In the genomic region with DNA sequence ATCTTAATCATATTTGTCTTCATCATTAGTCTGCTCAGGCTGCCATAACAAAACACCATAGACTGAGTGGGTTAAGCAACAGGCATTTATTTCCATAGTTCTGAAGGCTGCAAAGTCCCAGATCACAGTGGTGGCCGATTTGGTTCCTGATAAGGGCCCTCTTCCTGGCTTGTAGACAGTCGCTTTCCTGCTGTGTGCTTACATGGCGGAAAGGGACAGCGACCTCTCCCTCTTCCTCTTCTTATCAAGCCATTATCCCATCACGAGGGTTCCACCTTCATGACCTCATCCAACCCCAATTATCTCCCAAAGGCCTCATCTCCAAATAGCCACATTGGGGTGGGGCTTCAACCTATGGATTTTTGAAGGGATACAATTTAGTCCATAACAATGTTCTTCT, we compare ENCODE assay signal across 34 cellular contexts.
"Had no signal": no experiment of that assay in that cellular context is flagged by ENCODE, and none has a peak within 500 bp of the region (broad histone marks: within the 10 kb centered on the region; RNA-seq: fewer than 3 reads in every experiment).

No MANE protein-coding gene starts in this region.

- H3K27me3 Mint-ChIP-seq: activated naive CD4-positive, alpha-beta T cell treated with anti-CD3 and anti-CD28 coated beads, Interleukin-2, amount 10 ng/mL, durations not matched to agents 7 days and 5 days had no signal

- ATAC-seq: activated naive CD8-positive, alpha-beta T cell treated with anti-CD3 and anti-CD28 coated beads, Interleukin-2, amount 50 U/mL, for 24 hours; Right ventricle myocardium inferior; SK-N-SH treated with all-trans-retinoic acid at 6 μM for 48 hours had no signal

- H3K9me3 Mint-ChIP-seq: activated B cell treated with CpG ODN at 0.5 μM for 24 hours; activated CD4-positive, alpha-beta memory T cell treated with anti-CD3 and anti-CD28 coated beads for 36 hours; activated naive CD4-positive, alpha-beta T cell treated with anti-CD3 and anti-CD28 coated beads, Interleukin-2, amount 10 ng/mL, durations not matched to agents 7 days and 5 days; activated naive CD8-positive, alpha-beta T cell treated with anti-CD3 and anti-CD28 coated beads, Interleukin-2, amount 50 U/mL, for 24 hours had no signal

- H3K27ac ChIP-seq: PC-9, RWPE1, VCaP had no signal

- H3K4me3 ChIP-seq: PC-9 had no signal

- DNase-seq: activated B cell treated with CpG ODN at 0.5 μM for 24 hours; activated CD4-positive, alpha-beta memory T cell treated with anti-CD3 and anti-CD28 coated beads for 36 hours; activated CD4-positive, alpha-beta T cell treated with anti-CD3 and anti-CD28 coated beads for 4 hours; activated CD4-positive, alpha-beta T cell treated with anti-CD3 and anti-CD28 coated beads, Interleukin-2, amount 50 U/mL, for 1 hour; activated CD4-positive, CD25-positive, alpha-beta regulatory T cell treated with anti-CD3 and anti-CD28 coated beads, Interleukin-2, amount 50 U/mL, for 72 hours; activated CD8-positive, alpha-beta memory T cell treated with anti-CD3 and anti-CD28 coated beads, Interleukin-2, amount 50 U/mL, for 4 hours; activated effector memory CD4-positive, alpha-beta T cell treated with Interleukin-2 at 50 U/mL for 16 hours; activated naive CD4-positive, alpha-beta T cell treated with anti-CD3 and anti-CD28 coated beads, Interleukin-2, amount 10 ng/mL, durations not matched to agents 7 days and 5 days; activated naive CD8-positive, alpha-beta T cell treated with anti-CD3 and anti-CD28 coated beads, Interleukin-2, amount 50 U/mL, for 24 hours; activated T-cell treated with anti-CD3 and anti-CD28 coated beads, Interleukin-2, amount 50 U/mL, for 48 hours; anterior cingulate cortex; caudate nucleus; cerebellar nuclear complex; Karpas-422; KBM-7; NCI-H1105; NCI-H1417 treated with DMSO at 0.1 percent for 48 hours; NCI-H1694 treated with DMSO at 0.1 percent for 48 hours; NCI-H2029; NCI-H510A; NCI-H526; NCI-H748 treated with DMSO at 0.1 percent for 48 hours; PC-9; SIG-M5; SW 1271; T-helper 1 cell; T-helper 2 cell; T-helper 9 cell had no signal

- H3K4me3 Mint-ChIP-seq: activated B cell treated with CpG ODN at 0.5 μM for 24 hours; activated CD4-positive, alpha-beta memory T cell treated with anti-CD3 and anti-CD28 coated beads for 36 hours; activated naive CD4-positive, alpha-beta T cell treated with anti-CD3 and anti-CD28 coated beads, Interleukin-2, amount 10 ng/mL, durations not matched to agents 7 days and 5 days; activated naive CD8-positive, alpha-beta T cell; activated naive CD8-positive, alpha-beta T cell treated with anti-CD3 and anti-CD28 coated beads, Interleukin-2, amount 50 U/mL, for 24 hours; brain had no signal

- H3K4me1 Mint-ChIP-seq: activated B cell treated with CpG ODN at 0.5 μM for 24 hours; activated naive CD4-positive, alpha-beta T cell treated with anti-CD3 and anti-CD28 coated beads, Interleukin-2, amount 10 ng/mL, durations not matched to agents 7 days and 5 days; activated naive CD8-positive, alpha-beta T cell treated with anti-CD3 and anti-CD28 coated beads, Interleukin-2, amount 50 U/mL, for 24 hours had no signal

- H3K27ac Mint-ChIP-seq: activated B cell treated with CpG ODN at 0.5 μM for 24 hours; activated CD4-positive, alpha-beta memory T cell treated with anti-CD3 and anti-CD28 coated beads for 36 hours; activated naive CD4-positive, alpha-beta T cell treated with anti-CD3 and anti-CD28 coated beads, Interleukin-2, amount 10 ng/mL, durations not matched to agents 7 days and 5 days; activated naive CD8-positive, alpha-beta T cell; activated naive CD8-positive, alpha-beta T cell treated with anti-CD3 and anti-CD28 coated beads, Interleukin-2, amount 50 U/mL, for 24 hours; brain had no signal

- H3K36me3 Mint-ChIP-seq: activated CD4-positive, alpha-beta memory T cell treated with anti-CD3 and anti-CD28 coated beads for 36 hours; activated naive CD4-positive, alpha-beta T cell treated with anti-CD3 and anti-CD28 coated beads, Interleukin-2, amount 10 ng/mL, durations not matched to agents 7 days and 5 days; activated naive CD8-positive, alpha-beta T cell; brain had no signal
